8 cellular contexts compared by ENCODE assay signal in genomic region chr16:24729967-24730815, GRCh38. TPM values are rescaled to one million over a fixed set of nuclear protein-coding genes. Genes with fewer than 3 reads are reported as not detected.
A peak's percentile ranks its signal among the peaks of the same experiment; 100 is the strongest.
DNase-seq lines count a peak whose midpoint lies in the region; ATAC-seq and TF ChIP-seq lines count a peak whose summit lies in the region.

No MANE protein-coding gene starts in this region.

- no peak for TF ChIP-seq CTCF in KMS-11 (conservative IDR thresholded peaks at IDR 0.05; ENCODE audit: low read depth, low read length)

- peaks cover 6% of the 10 kb centered on the region for H3K36me3 Mint-ChIP-seq in natural killer cell treated with Interleukin-12 subunit alpha and Interleukin-12 subunit beta and Interleukin-15 and Interleukin-18, amount 100 ng/mL, for 72 hours

- H3K4me3 Mint-ChIP-seq in natural killer cell treated with Interleukin-12 subunit alpha and Interleukin-12 subunit beta and Interleukin-15 and Interleukin-18, amount 100 ng/mL, for 72 hours = peak overlapping the region; percentile 93

- H3K4me3 ChIP-seq in KMS-11 (IDR thresholded peaks at IDR 0.05; ENCODE audit: insufficient read depth, low read depth, low read length) (no peak overlapping the region), esophagus (ENCODE audit: low read depth in 1 of 2, low read length in 2 of 2) (peak overlapping the region; percentile 78 to 94), urinary bladder (ENCODE audit: low read depth, low read length) (peak overlapping the region; percentile 100)

- 0 to 1% methylated on average over 46 to 59 of the region's 59 CpGs for WGBS in esophagus, 2 donors
- under 1% methylated on average over 59 of the region's 59 CpGs for WGBS in urinary bladder

- peak overlapping the region; percentile 94 for H3K4me2 ChIP-seq in KMS-11

- H3K36me3 ChIP-seq in KMS-11 (ENCODE audit: insufficient read depth) (no peaks in the 10 kb centered on the region), esophagus (ENCODE audit: control insufficient read depth in 2 of 2, insufficient read depth in 2 of 2, low read length in 1 of 2) (peaks cover 0 to 2% of the 10 kb centered on the region in 2 donors), urinary bladder (ENCODE audit: insufficient read depth) (no peaks in the 10 kb centered on the region)

- no peaks in the 10 kb centered on the region for H3K27me3 ChIP-seq in KMS-11 (ENCODE audit: insufficient read depth, low read depth)
- H3K27me3 ChIP-seq in esophagus (ENCODE audit: control insufficient read depth in 1 of 2, insufficient read depth in 2 of 2, low read length in 2 of 2) = no peaks in the 10 kb centered on the region

- H3K9me3 ChIP-seq in esophagus (ENCODE audit: control insufficient read depth in 2 of 2, insufficient read depth in 1 of 2, low read depth in 1 of 2, low read length in 1 of 2) = no peaks in the 10 kb centered on the region

- peaks cover 34 to 42% of the 10 kb centered on the region in 2 donors for H3K4me1 Mint-ChIP-seq in natural killer cell treated with Interleukin-12 subunit alpha and Interleukin-12 subunit beta and Interleukin-15 and Interleukin-18, amount 100 ng/mL, for 72 hours (ENCODE audit: low read depth in 2 of 2)

- peak overlapping the region; percentile 86 for H3K9ac ChIP-seq in KMS-11

- no peaks in the 10 kb centered on the region for H3K9me3 Mint-ChIP-seq in natural killer cell treated with Interleukin-12 subunit alpha and Interleukin-12 subunit beta and Interleukin-15 and Interleukin-18, amount 100 ng/mL, for 72 hours

- H4K20me1 ChIP-seq in KMS-11 (ENCODE audit: insufficient read depth) = peaks cover 10% of the 10 kb centered on the region; the same call in 1 of the 2 replicates

- H2AFZ ChIP-seq in KMS-11 (ENCODE audit: low read depth) = peak overlapping the region; percentile 92

- peak overlapping the region; percentile 86 to 94 for H3K27ac Mint-ChIP-seq in natural killer cell treated with Interleukin-12 subunit alpha and Interleukin-12 subunit beta and Interleukin-15 and Interleukin-18, amount 100 ng/mL, for 72 hours

- peaks cover 50% of the 10 kb centered on the region for H3K79me2 ChIP-seq in KMS-11 (ENCODE audit: insufficient read depth, low read depth)

- peak; percentile 41 for DNase-seq in stimulated activated CD4-positive, alpha-beta T cell treated with anti-CD3 and anti-CD28 coated beads, Interleukin-12 subunit alpha, Interleukin-12 subunit beta, amount 100 ng/mL, for 4 hours
- no peak for DNase-seq in stimulated activated CD4-positive, alpha-beta T cell treated with anti-CD3 and anti-CD28 coated beads, Interleukin-1b, Interleukin-23, amount 100 ng/mL, for 48 hours
- peak; percentile 23 for DNase-seq in activated T-cell treated with anti-CD3 and anti-CD28 coated beads for 4 hours
- no peak for DNase-seq in natural killer cell treated with Interleukin-12 subunit alpha and Interleukin-12 subunit beta and Interleukin-15 and Interleukin-18, amount 100 ng/mL, for 72 hours (ENCODE audit: low spot score)

- H3K27ac ChIP-seq in KMS-11 (peak overlapping the region; percentile 81), esophagus (ENCODE audit: low read depth in 2 of 2, low read length in 1 of 2) (peak overlapping the region; percentile 97 to 99), urinary bladder (ENCODE audit: low read depth) (peak overlapping the region; percentile 95)

- peak in 1 of 2 donors; percentile 64 for ATAC-seq in natural killer cell treated with Interleukin-12 subunit alpha and Interleukin-12 subunit beta and Interleukin-15 and Interleukin-18, amount 100 ng/mL, for 72 hours
- no peak for ATAC-seq in GM21381 (IDR thresholded peaks at IDR 0.05; ENCODE audit: unreplicated experiment)

- H3K27me3 Mint-ChIP-seq in natural killer cell treated with Interleukin-12 subunit alpha and Interleukin-12 subunit beta and Interleukin-15 and Interleukin-18, amount 100 ng/mL, for 72 hours = peaks cover 0 to under 1% of the 10 kb centered on the region in 2 donors

- H3K4me1 ChIP-seq in KMS-11 (ENCODE audit: low read depth, poor library complexity, severe bottlenecking) (peaks cover 45% of the 10 kb centered on the region), esophagus (ENCODE audit: control insufficient read depth in 2 of 2, insufficient read depth in 2 of 2, low read length in 1 of 2) (no peaks in the 10 kb centered on the region), urinary bladder (ENCODE audit: insufficient read depth) (no peaks in the 10 kb centered on the region)

RNA-seq across cellular contexts. Expression of gene TNRC6A, which starts 0.7 kb away (rescaled TPM):
- polyA plus RNA-seq in esophagus (10 to 100 TPM; 10.0 to 14.7 TPM), urinary bladder (20.9 TPM)
- total RNA-seq in natural killer cell treated with Interleukin-12 subunit alpha and Interleukin-12 subunit beta and Interleukin-15 and Interleukin-18, amount 100 ng/mL, for 72 hours = 10 to 100 TPM; 44.2 to 82.4 TPM
- 72.8 TPM for total RNA-seq in urinary bladder

Comparison
In these comparisons a context has a peak if more than half of its experiments do, and no peak if none do; other contexts are left out.
1. DNase-seq: peak in stimulated activated CD4-positive, alpha-beta T cell treated with anti-CD3 and anti-CD28 coated beads, Interleukin-12 subunit alpha, Interleukin-12 subunit beta, amount 100 ng/mL, for 4 hours (single experiment) and activated T-cell treated with anti-CD3 and anti-CD28 coated beads for 4 hours (single experiment); none in stimulated activated CD4-positive, alpha-beta T cell treated with anti-CD3 and anti-CD28 coated beads, Interleukin-1b, Interleukin-23, amount 100 ng/mL, for 48 hours (single experiment) and natural killer cell treated with Interleukin-12 subunit alpha and Interleukin-12 subunit beta and Interleukin-15 and Interleukin-18, amount 100 ng/mL, for 72 hours (single experiment).
2. Peak in every context shown above with its lines, with median percentiles within 50 percentile points of each other: H3K27ac ChIP-seq.